In genomic region chr11:20034941-20035340, GRCh38 we compare ENCODE assay signal across 20 cellular contexts.
DNase-seq lines count a peak whose midpoint lies in the region; ATAC-seq, FAIRE-seq and TF ChIP-seq lines count a peak whose summit lies in the region.
"Had no signal": no experiment of that assay in that cellular context is flagged by ENCODE, and none has a peak within 500 bp of the region (broad histone marks: within the 10 kb centered on the region; RNA-seq: fewer than 3 reads in every experiment).

No MANE protein-coding gene starts in this region.

- 78% methylated on average over 5 of the region's 5 CpGs for WGBS in A549 (ENCODE audit: missing lambda C conversion rate)
- 98% methylated on average over 4 of the region's 5 CpGs; no CpG with 5 or more reads in 1 of the 2 experiments for WGBS in IMR-90 (ENCODE audit: extremely low coverage in 2 of 2, insufficient read length in 1 of 2), 2 experiments

- H3K9ac ChIP-seq in IMR-90 (ENCODE audit: low read depth, low read length) (no peak overlapping the region), MM.1S (ENCODE audit: low read length) (no peak overlapping the region)
- H3K9ac ChIP-seq: KMS-11 had no signal

- H3K18ac ChIP-seq in IMR-90 (ENCODE audit: low read depth, low read length) = no peak overlapping the region

- no peaks in the 10 kb centered on the region for H3K9me2 ChIP-seq in MM.1S (replicated peaks; ENCODE audit: insufficient read depth, low read length)

- peak overlapping the region; percentile 75 for H3K4me2 ChIP-seq in A549
- H3K4me2 ChIP-seq in IMR-90 (ENCODE audit: low read depth, low read length) = no peak overlapping the region
- H3K4me2 ChIP-seq in MM.1S (ENCODE audit: low read depth, low read length) = no peak overlapping the region
- H3K4me2 ChIP-seq: KMS-11 had no signal

- H3K36me3 ChIP-seq in IMR-90 (ENCODE audit: control insufficient read depth, insufficient read depth, low read length) = peaks cover 5% of the 10 kb centered on the region
- H3K36me3 ChIP-seq in MM.1S (replicated peaks; ENCODE audit: insufficient read depth, low read length) = no peaks in the 10 kb centered on the region
- H3K36me3 ChIP-seq: HAP-1 had no signal

- TF ChIP-seq EP300 in A549 (IDR thresholded peaks at IDR 0.05) = no peak

- H3K36me3 Mint-ChIP-seq in nephron progenitor cell (ENCODE audit: low read depth) = peaks cover 20% of the 10 kb centered on the region
- no peaks in the 10 kb centered on the region for H3K36me3 Mint-ChIP-seq in stimulated activated effector memory CD8-positive, alpha-beta T cell treated with anti-CD3 and anti-CD28 coated beads, Interleukin-12 subunit alpha, Interleukin-12 subunit beta, amount 100 ng/mL, for 72 hours
- H3K36me3 Mint-ChIP-seq: activated naive CD8-positive, alpha-beta T cell treated with anti-CD3 and anti-CD28 coated beads, Interleukin-2, amount 10 ng/mL, durations not matched to agents 7 days and 5 days had no signal

- POLR2A ChIA-PET in A549 (lab: Yijun Ruan, JAX) (interaction anchor here (0.9 to 1.4 kb wide), 4 partner anchors 9 to 83 kb away, joined by 5 to 15 read pairs (median 6); no protein-coding TSS in a partner anchor), IMR-90 (lab: Charles Lee; ENCODE audit: unreplicated experiment) (no interaction called here)

- H3K27me3 Mint-ChIP-seq in nephron progenitor cell (ENCODE audit: low read depth, poor library complexity) = no peaks in the 10 kb centered on the region
- H3K27me3 Mint-ChIP-seq: activated CD4-positive, alpha-beta T cell treated with anti-CD3 and anti-CD28 coated beads, Interleukin-2, amount 10 ng/mL, durations not matched to agents 24 days and 14 days had no signal

- H2BK15ac ChIP-seq in IMR-90 (ENCODE audit: low read depth, low read length) = 0 out of 3 replicates have a peak overlapping the region, but pooled peaks have one; percentile 21

- H2BK5ac ChIP-seq in IMR-90 (ENCODE audit: low read depth, low read length, poor library complexity, severe bottlenecking) = no peak overlapping the region

- H3K27ac ChIP-seq in A549 (peak overlapping the region; percentile 85 to 93), IMR-90 (ENCODE audit: insufficient read depth, low read length) (no peak overlapping the region), epithelial cell of prostate (peak overlapping the region; percentile 73), MM.1S (ENCODE audit: low read length) (no peak overlapping the region)
- H3K27ac ChIP-seq: KMS-11 had no signal

- H3K27me3 ChIP-seq in IMR-90 (ENCODE audit: control insufficient read depth, insufficient read depth, low read length) = no peaks in the 10 kb centered on the region
- no peaks in the 10 kb centered on the region for H3K27me3 ChIP-seq in MM.1S (replicated peaks; ENCODE audit: insufficient read depth, low read length)
- H3K27me3 ChIP-seq: ascending aorta had no signal

- H4K8ac ChIP-seq in IMR-90 (ENCODE audit: low read depth in 2 of 2, low read length in 2 of 2) = no peak overlapping the region

- peak overlapping the region; percentile 35 for H3K4ac ChIP-seq in IMR-90 (ENCODE audit: low read depth, low read length)

- no peak overlapping the region for H2AK9ac ChIP-seq in IMR-90 (replicated peaks; ENCODE audit: low read depth, low read length, poor library complexity)

- H2BK20ac ChIP-seq in IMR-90 (ENCODE audit: low read depth, low read length) = peak overlapping the region; percentile 60; the same call in 1 of the 2 replicates

- TF ChIP-seq POLR2A in A549 (IDR thresholded peaks at IDR 0.05; ENCODE audit: low read length) (no peak), IMR-90 (IDR thresholded peaks at IDR 0.05; ENCODE audit: low read depth, low read length) (no peak)

- peaks cover 82% of the 10 kb centered on the region for H3K4me1 ChIP-seq in A549
- H3K4me1 ChIP-seq in IMR-90 (ENCODE audit: control insufficient read depth, insufficient read depth, low read length) = peaks cover 26% of the 10 kb centered on the region
- no peaks in the 10 kb centered on the region for H3K4me1 ChIP-seq in MM.1S (ENCODE audit: low read length)
- H3K4me1 ChIP-seq: HAP-1 had no signal

- no peak overlapping the region for H3K23ac ChIP-seq in IMR-90 (ENCODE audit: low read depth, low read length)

- peaks cover 32% of the 10 kb centered on the region for H3K9me1 ChIP-seq in IMR-90 (ENCODE audit: insufficient read depth, low read length)

- H4K20me1 ChIP-seq in IMR-90 (ENCODE audit: insufficient read depth, low read length) (peaks cover 18% of the 10 kb centered on the region; the same call in 1 of the 2 replicates), MM.1S (ENCODE audit: insufficient read depth, low read length) (no peaks in the 10 kb centered on the region)

- intact Hi-C loops in IMR-90 (cut with micrococcal nuclease) = no loop called here

- peak overlapping the region; percentile 73 for H2AK5ac ChIP-seq in IMR-90 (ENCODE audit: low read depth, low read length)

- H3K56ac ChIP-seq in IMR-90 (ENCODE audit: extremely low read depth, insufficient read depth, low read length) = no peak overlapping the region

- H2AFZ ChIP-seq in IMR-90 (replicated peaks; ENCODE audit: low read length, poor library complexity) = no peak overlapping the region
- no peak overlapping the region for H2AFZ ChIP-seq in MM.1S (ENCODE audit: low read length)

- H3K79me2 ChIP-seq in MM.1S (ENCODE audit: low read length) = no peaks in the 10 kb centered on the region

- DNase-seq in A549 (ENCODE audit: low read depth in 1 of 2, low spot score in 1 of 2) (no peak), IMR-90 (no peak), epithelial cell of prostate (ENCODE audit: low read depth, low spot score) (no peak), nephron progenitor cell (no peak), MM.1S (no peak), NCI-H510A treated with DMSO at 0.1 percent for 48 hours (lab: John Stamatoyannopoulos, UW) (no peak), left lobe of liver (ENCODE audit: low spot score) (no peak)
- no peak for DNase-seq in stimulated activated effector memory CD8-positive, alpha-beta T cell treated with anti-CD3 and anti-CD28 coated beads, Interleukin-12 subunit alpha, Interleukin-12 subunit beta, amount 100 ng/mL, for 72 hours (ENCODE audit: low spot score in 2 of 2)
- DNase-seq: activated CD4-positive, alpha-beta T cell treated with anti-CD3 and anti-CD28 coated beads, Interleukin-2, amount 10 ng/mL, durations not matched to agents 24 days and 14 days; activated effector memory CD4-positive, alpha-beta T cell treated with anti-CD3 and anti-CD28 coated beads, Interleukin-2, amount 50 U/mL, for 16 hours; activated naive CD8-positive, alpha-beta T cell treated with anti-CD3 and anti-CD28 coated beads, Interleukin-2, amount 10 ng/mL, durations not matched to agents 7 days and 5 days; activated T-cell treated with anti-CD3 and anti-CD28 coated beads, Interleukin-2, amount 50 U/mL, for 1 hour; DND-41; NCI-H1436; Right ventricle myocardium superior had no signal

- in situ Hi-C loops in IMR-90 (cut with MboI; ENCODE audit: low sequenced_read_pairs) = no loop called here

- TF ChIP-seq RAD21 in A549 (conservative IDR thresholded peaks at IDR 0.05 in 1 of 2, IDR thresholded peaks at IDR 0.05 in 1 of 2) (no peak), IMR-90 (IDR thresholded peaks at IDR 0.05; ENCODE audit: low read length) (no peak)

- H3F3A ChIP-seq in MM.1S (ENCODE audit: insufficient read depth, low read length) = no peaks in the 10 kb centered on the region

- H3K14ac ChIP-seq in IMR-90 (replicated peaks; ENCODE audit: low read depth, low read length) = 0 out of 2 replicates have a peak overlapping the region, but pooled peaks have one; percentile 10

- no TSS peak for BruUV-seq in IMR-90 (replicated peaks; lab: Mats Ljungman, UMichigan)

- peak overlapping the region; percentile 9; the same call in 1 of the 2 replicates for H4K91ac ChIP-seq in IMR-90 (ENCODE audit: insufficient read depth, low read depth, low read length)

- no peak for TF ChIP-seq CTCF in A549 (IDR thresholded peaks at IDR 0.05)
- TF ChIP-seq CTCF in IMR-90 (conservative IDR thresholded peaks at IDR 0.05; ENCODE audit: low read depth, low read length) = no peak
- no peak for TF ChIP-seq CTCF in nephron progenitor cell (IDR thresholded peaks at IDR 0.05)
- TF ChIP-seq CTCF in MM.1S (IDR thresholded peaks at IDR 0.05; ENCODE audit: low read length) = no peak

- ATAC-seq in A549 = peak; percentile 0 to 5; a peak in 3 of 6 replicates
- ATAC-seq in IMR-90 (ENCODE audit: low read depth) = no peak
- no peak for ATAC-seq in left lobe of liver
- ATAC-seq in stimulated activated effector memory CD8-positive, alpha-beta T cell treated with anti-CD3 and anti-CD28 coated beads, Interleukin-12 subunit alpha, Interleukin-12 subunit beta, amount 100 ng/mL, for 72 hours = no peak

- peaks cover 94% of the 10 kb centered on the region for H3K4me1 Mint-ChIP-seq in nephron progenitor cell
- no peaks in the 10 kb centered on the region for H3K4me1 Mint-ChIP-seq in stimulated activated effector memory CD8-positive, alpha-beta T cell treated with anti-CD3 and anti-CD28 coated beads, Interleukin-12 subunit alpha, Interleukin-12 subunit beta, amount 100 ng/mL, for 72 hours
- H3K4me1 Mint-ChIP-seq: activated CD4-positive, alpha-beta T cell treated with anti-CD3 and anti-CD28 coated beads, Interleukin-2, amount 10 ng/mL, durations not matched to agents 24 days and 14 days; activated naive CD8-positive, alpha-beta T cell treated with anti-CD3 and anti-CD28 coated beads, Interleukin-2, amount 10 ng/mL, durations not matched to agents 7 days and 5 days had no signal

- H4K5ac ChIP-seq in IMR-90 (ENCODE audit: low read depth, low read length) = no peak overlapping the region

- H3K4me3 ChIP-seq in A549 (no peak overlapping the region), IMR-90 (ENCODE audit: insufficient read depth, low read depth, low read length) (no peak overlapping the region), MM.1S (ENCODE audit: low read length) (no peak overlapping the region)
- H3K4me3 ChIP-seq: ascending aorta, HAP-1, lung had no signal

- dilution Hi-C loops in IMR-90 (cut with HindIII; ENCODE audit: low sequenced_read_pairs, unreplicated experiment) = no loop called here

- FAIRE-seq in A549 (lab: Jason Lieb, UNC) = no peak

- peaks cover 24 to 40% of the 10 kb centered on the region in 2 experiments for H3K79me1 ChIP-seq in IMR-90 (ENCODE audit: low read depth in 1 of 2, low read length in 2 of 2)

- H3K4me3 Mint-ChIP-seq in nephron progenitor cell = peak overlapping the region; percentile 42
- H3K4me3 Mint-ChIP-seq in stimulated activated effector memory CD8-positive, alpha-beta T cell treated with anti-CD3 and anti-CD28 coated beads, Interleukin-12 subunit alpha, Interleukin-12 subunit beta, amount 100 ng/mL, for 72 hours = no peak overlapping the region
- H3K4me3 Mint-ChIP-seq: activated CD4-positive, alpha-beta T cell treated with anti-CD3 and anti-CD28 coated beads, Interleukin-2, amount 10 ng/mL, durations not matched to agents 24 days and 14 days; activated naive CD8-positive, alpha-beta T cell treated with anti-CD3 and anti-CD28 coated beads, Interleukin-2, amount 10 ng/mL, durations not matched to agents 7 days and 5 days; T-helper 2 cell treated with Interferon-gamma antibody and Interleukin-4, amounts not matched to agents 5 μg/mL and 100 μg/mL, for 36 hours had no signal

- H3K9me3 ChIP-seq in A549 (no peaks in the 10 kb centered on the region), IMR-90 (ENCODE audit: control insufficient read depth, insufficient read depth, low read length) (no peaks in the 10 kb centered on the region), MM.1S (replicated peaks; ENCODE audit: insufficient read depth, low read length) (no peaks in the 10 kb centered on the region)
- H3K9me3 ChIP-seq: ascending aorta, HAP-1 had no signal

- no peaks in the 10 kb centered on the region for H3K9me3 Mint-ChIP-seq in nephron progenitor cell
- no peaks in the 10 kb centered on the region for H3K9me3 Mint-ChIP-seq in stimulated activated effector memory CD8-positive, alpha-beta T cell treated with anti-CD3 and anti-CD28 coated beads, Interleukin-12 subunit alpha, Interleukin-12 subunit beta, amount 100 ng/mL, for 72 hours
- H3K9me3 Mint-ChIP-seq: activated CD4-positive, alpha-beta T cell treated with anti-CD3 and anti-CD28 coated beads, Interleukin-2, amount 10 ng/mL, durations not matched to agents 24 days and 14 days; activated naive CD8-positive, alpha-beta T cell treated with anti-CD3 and anti-CD28 coated beads, Interleukin-2, amount 10 ng/mL, durations not matched to agents 7 days and 5 days; T-helper 2 cell treated with Interferon-gamma antibody and Interleukin-4, amounts not matched to agents 5 μg/mL and 100 μg/mL, for 36 hours had no signal

- no peak overlapping the region for H2BK120ac ChIP-seq in IMR-90 (ENCODE audit: low read depth, low read length)

- no peak overlapping the region for H3K27ac Mint-ChIP-seq in nephron progenitor cell
- no peak overlapping the region for H3K27ac Mint-ChIP-seq in stimulated activated effector memory CD8-positive, alpha-beta T cell treated with anti-CD3 and anti-CD28 coated beads, Interleukin-12 subunit alpha, Interleukin-12 subunit beta, amount 100 ng/mL, for 72 hours
- H3K27ac Mint-ChIP-seq: activated CD4-positive, alpha-beta T cell treated with anti-CD3 and anti-CD28 coated beads, Interleukin-2, amount 10 ng/mL, durations not matched to agents 24 days and 14 days; activated naive CD8-positive, alpha-beta T cell treated with anti-CD3 and anti-CD28 coated beads, Interleukin-2, amount 10 ng/mL, durations not matched to agents 7 days and 5 days; T-helper 2 cell treated with Interferon-gamma antibody and Interleukin-4, amounts not matched to agents 5 μg/mL and 100 μg/mL, for 36 hours had no signal

- CTCF ChIA-PET in A549 (lab: Yijun Ruan, JAX) = interaction anchor here (1.1 to 3.7 kb wide), 9 partner anchors 11 to 98 kb away, joined by 3 to 17 read pairs (median 6); no protein-coding TSS in a partner anchor
- CTCF ChIA-PET in IMR-90 (lab: Yijun Ruan, JAX) = interaction anchor here (1.2 kb wide), 1 partner anchor 55 kb away, joined by 4 read pairs; no protein-coding TSS in a partner anchor

Comparison
In these comparisons a context has a peak if more than half of its experiments do, and no peak if none do; other contexts are left out.
1. ATAC-seq: peak in A549 (2 of 2); none in IMR-90 (single experiment), left lobe of liver (single experiment) and stimulated activated effector memory CD8-positive, alpha-beta T cell treated with anti-CD3 and anti-CD28 coated beads, Interleukin-12 subunit alpha, Interleukin-12 subunit beta, amount 100 ng/mL, for 72 hours (single experiment).
2. H3K27ac ChIP-seq: peak in A549 (2 of 2) and epithelial cell of prostate (single experiment); none in IMR-90 (single experiment) and MM.1S (single experiment).